Comparison of ENCODE assay signal across 26 cellular contexts in the genomic region with DNA sequence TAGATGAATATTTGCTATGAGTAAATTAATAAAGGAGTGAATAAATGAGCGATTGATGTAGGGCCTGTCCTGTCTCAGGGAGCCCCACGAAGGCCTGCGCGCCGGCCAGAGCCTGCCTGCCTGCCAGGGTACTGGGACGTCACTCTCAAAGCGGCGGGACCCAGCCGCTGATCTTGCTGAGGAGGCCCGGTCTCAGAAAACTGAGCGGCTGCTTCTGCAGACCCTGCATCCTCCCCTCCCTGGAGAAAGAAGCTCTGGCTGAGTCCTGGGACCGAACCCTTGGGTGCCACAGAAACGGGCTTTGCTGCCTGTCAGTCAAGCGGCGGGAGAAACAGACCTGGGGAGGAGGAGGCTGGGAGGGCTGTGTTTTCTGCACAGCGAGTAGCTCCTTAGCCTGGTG.
"Had no signal": no experiment of that assay in that cellular context is flagged by ENCODE, and none has a peak within 500 bp of the region (broad histone marks: within the 10 kb centered on the region; RNA-seq: fewer than 3 reads in every experiment).

No MANE protein-coding gene starts in this region.

- H3K9me3 ChIP-seq: body of pancreas, esophagus muscularis mucosa, neutrophil, pancreas, SK-N-SH, suprapubic skin, transverse colon had no signal

- FAIRE-seq: frontal cortex, pancreas, TTC549 had no signal

- ATAC-seq: activated T-cell treated with anti-CD3 and anti-CD28 coated beads, Interleukin-2, amount 50 U/mL, for 4 hours; body of pancreas; left ventricle myocardium superior; natural killer cell treated with Interleukin-12 subunit alpha and Interleukin-12 subunit beta and Interleukin-15 and Interleukin-18, amount 100 ng/mL, for 72 hours; pancreas; right cardiac atrium; stimulated activated effector memory CD8-positive, alpha-beta T cell treated with anti-CD3 and anti-CD28 coated beads, Interleukin-12 subunit alpha, Interleukin-12 subunit beta, amount 100 ng/mL, for 72 hours; stimulated activated naive CD8-positive, alpha-beta T cell treated with anti-CD3 and anti-CD28 coated beads, Interleukin-15, amount 100 ng/mL, for 72 hours had no signal

- H3K4me1 ChIP-seq: body of pancreas, pancreas, suprapubic skin had no signal

- H3K9ac ChIP-seq: SK-N-SH had no signal

- H2AFZ ChIP-seq: hepatocyte had no signal

- H3K4me3 ChIP-seq: body of pancreas, cardiac muscle cell, esophagus muscularis mucosa, hepatocyte, pancreas, skin epidermis, suprapubic skin, transverse colon had no signal

- H3K36me3 ChIP-seq: cardiac muscle cell, esophagus muscularis mucosa, neutrophil, pancreas, suprapubic skin, transverse colon had no signal

- DNase-seq: activated CD8-positive, alpha-beta memory T cell treated with anti-CD3 and anti-CD28 coated beads, Interleukin-2, amount 50 U/mL, for 48 hours; activated naive CD4-positive, alpha-beta T cell treated with anti-CD3 and anti-CD28 coated beads, Interleukin-2, amount 10 ng/mL, durations not matched to agents 7 days and 5 days; activated T-cell treated with anti-CD3 and anti-CD28 coated beads, Interleukin-2, amount 50 U/mL, for 4 hours; anterior cingulate cortex; effector CD8-positive, alpha-beta T cell; glutamatergic neuron; immature natural killer cell; left ventricle myocardium superior; right cardiac atrium; SK-N-SH; stimulated activated CD4-positive, alpha-beta T cell treated with anti-CD3 and anti-CD28 coated beads, Interleukin-2, amount 100 ng/mL, for 24 hours; stimulated activated naive CD8-positive, alpha-beta T cell treated with anti-CD3 and anti-CD28 coated beads, Interleukin-15, amount 100 ng/mL, for 72 hours; T-helper 1 cell; transverse colon had no signal

- H3K4me2 ChIP-seq: hepatocyte, SK-N-SH had no signal

- H3K27ac ChIP-seq: body of pancreas, cardiac muscle cell, esophagus muscularis mucosa, hepatocyte, neutrophil, pancreas, skin epidermis, suprapubic skin, transverse colon had no signal

- H3K27me3 ChIP-seq: body of pancreas, cardiac muscle cell, hepatocyte, neutrophil, pancreas, transverse colon had no signal

- H3K79me2 ChIP-seq: hepatocyte had no signal
